Comparison of ENCODE assay signal across 8 cellular contexts in the genomic region with DNA sequence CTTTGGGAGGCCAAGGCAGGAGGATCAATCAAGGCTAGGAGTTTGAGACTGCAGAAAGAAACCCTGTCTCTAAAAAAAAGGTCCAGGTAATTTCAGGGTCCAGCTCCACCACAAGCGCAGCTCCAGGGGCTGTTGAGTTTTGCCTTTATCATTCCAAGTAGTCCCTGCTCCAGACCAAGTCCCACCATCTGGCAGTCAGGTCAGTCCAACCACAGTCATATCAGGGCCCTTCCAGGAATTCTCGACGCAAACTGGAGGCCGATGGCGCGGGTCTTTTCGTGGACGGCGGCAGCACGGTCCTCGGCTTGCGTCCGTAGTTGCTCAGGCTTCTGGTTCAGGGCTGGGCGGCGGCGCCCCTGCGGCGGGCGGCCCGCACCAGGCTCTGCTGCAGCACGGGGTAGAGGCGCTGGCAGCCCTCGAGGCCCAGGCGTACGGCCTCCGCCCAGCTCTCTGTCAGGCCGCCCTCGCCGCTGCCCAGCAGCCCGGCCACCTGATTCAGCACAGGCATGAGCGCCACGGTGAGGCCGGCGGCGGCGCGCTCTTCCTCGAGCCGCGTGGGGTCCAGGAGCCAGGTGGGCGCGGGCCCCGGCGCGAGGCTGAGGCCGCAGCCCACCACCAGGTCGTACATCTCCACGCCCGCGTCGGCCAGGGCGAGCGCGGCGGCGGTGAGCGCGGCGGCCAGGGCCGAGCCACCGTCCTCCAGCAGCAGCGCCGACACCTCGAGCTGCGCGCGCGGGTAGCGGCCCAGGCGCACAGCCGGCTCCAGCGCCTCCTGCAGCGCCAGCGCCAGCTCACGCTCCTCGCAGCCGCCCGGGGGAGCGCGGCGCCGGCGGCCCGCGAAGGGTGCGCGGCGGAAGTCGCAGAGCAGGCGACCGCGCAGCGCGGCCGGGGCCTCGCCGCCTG. TPM values are rescaled to one million over a fixed set of nuclear protein-coding genes. Genes with fewer than 3 reads are reported as not detected.
DNase-seq lines count a peak whose midpoint lies in the region; ATAC-seq and TF ChIP-seq lines count a peak whose summit lies in the region.

No MANE protein-coding gene starts in this region.

- peak overlapping the region; percentile 41; the same call in 1 of the 2 replicates for H3K27ac ChIP-seq in PC-9
- H3K27ac ChIP-seq in sigmoid colon = peak overlapping the region; percentile 85 to 97 (median 91)

- CTCF ChIA-PET in AG04449 (lab: Yijun Ruan, JAX) (interaction anchor here (0.9 to 8.7 kb wide), 7 partner anchors 12 to 90 kb away, joined by 4 to 62 read pairs (median 5); no protein-coding TSS in a partner anchor), PC-9 (lab: Charles Lee) (interaction anchor here (0.6 kb wide), 1 partner anchor 1630 kb away, joined by 3 read pairs; no protein-coding TSS in a partner anchor)

- no peaks in the 10 kb centered on the region for H3K9me3 ChIP-seq in PC-9 (ENCODE audit: insufficient read depth, low read depth)
- no peaks in the 10 kb centered on the region for H3K9me3 ChIP-seq in sigmoid colon

- H3K9me2 ChIP-seq in PC-9 (ENCODE audit: insufficient read depth) = no peaks in the 10 kb centered on the region

- TF ChIP-seq CTCF in AG04449 (IDR thresholded peaks at IDR 0.05; ENCODE audit: insufficient read depth, low read length, missing control alignments) (peak; percentile 1), PC-9 (conservative IDR thresholded peaks at IDR 0.05) (no peak), sigmoid colon (IDR thresholded peaks at IDR 0.05) (no peak)

- peak; percentile 29 for ATAC-seq in GM18520 (IDR thresholded peaks at IDR 0.05; ENCODE audit: unreplicated experiment)
- peak; percentile 29 for ATAC-seq in HG03025 (IDR thresholded peaks at IDR 0.05; ENCODE audit: low FRiP score, unreplicated experiment)

- H3K4me3 ChIP-seq in AG04449 (ENCODE audit: low read depth, low read length) (peak overlapping the region; percentile 62), PC-9 (peak overlapping the region; percentile 96), sigmoid colon (peak overlapping the region; percentile 66 to 90 (median 80))

- WGBS in sigmoid colon, 2 donors = 1% methylated on average over 97 of the region's 97 CpGs

- H3K4me1 ChIP-seq in PC-9 (replicated peaks; ENCODE audit: insufficient read depth) (peaks cover 14% of the 10 kb centered on the region), sigmoid colon (peaks cover 0 to 29% (median 24%) of the 10 kb centered on the region in 4 donors)

- TF ChIP-seq EP300 in sigmoid colon (IDR thresholded peaks at IDR 0.05) = no peak

- peak overlapping the region; percentile 98 for H3K4me2 ChIP-seq in PC-9

- no peak for DNase-seq in AG04449 (ENCODE audit: low read depth, low spot score)
- DNase-seq in PC-9 = peak in 1 of 2 experiments; percentile 53
- DNase-seq in amniotic epithelial cell (ENCODE audit: low read depth) = peak; percentile 51
- DNase-seq in hepatic stellate cell (ENCODE audit: low spot score) = peak; percentile 59
- no peak for DNase-seq in sigmoid colon
- no peak for DNase-seq in middle frontal gyrus (ENCODE audit: extremely low spot score, low spot score)

- H3K27me3 ChIP-seq in PC-9 (ENCODE audit: insufficient read depth, low read depth) (no peaks in the 10 kb centered on the region), sigmoid colon (no peaks in the 10 kb centered on the region)

- peaks cover 40% of the 10 kb centered on the region for H3K79me2 ChIP-seq in PC-9 (ENCODE audit: low read depth)

- POLR2A ChIA-PET in AG04449 (lab: Yijun Ruan, JAX) = no interaction called here
- POLR2A ChIA-PET in PC-9 (lab: Charles Lee; ENCODE audit: unreplicated experiment) = interaction anchor here (0.6 kb wide), 1 partner anchor 489 kb away, joined by 8 read pairs; the partner anchor contains the start of gene WWP2

- no peak for TF ChIP-seq POLR2A in sigmoid colon (IDR thresholded peaks at IDR 0.05)

- intact Hi-C loops in PC-9 (cut with micrococcal nuclease; ENCODE audit: unreplicated experiment) = no loop called here
- intact Hi-C loops in sigmoid colon (cut with DNase I) = loop anchor here (10.0 kb wide), 1 partner anchor 86 kb away; no protein-coding TSS in a partner anchor

- H3F3A ChIP-seq in PC-9 (ENCODE audit: insufficient read depth, low read depth) = peaks cover 47% of the 10 kb centered on the region

- peak overlapping the region; percentile 74; the same call in 1 of the 2 replicates for H2AFZ ChIP-seq in PC-9

- H4K20me1 ChIP-seq in PC-9 (ENCODE audit: insufficient read depth) = peaks cover 37% of the 10 kb centered on the region

- H3K36me3 ChIP-seq in PC-9 (ENCODE audit: low read depth) = peaks cover 21% of the 10 kb centered on the region
- H3K36me3 ChIP-seq in sigmoid colon = peaks cover 25 to 44% (median 37%) of the 10 kb centered on the region in 4 donors

- TSS peak; percentile 27 for BruUV-seq in PC-9 (replicated peaks; lab: Mats Ljungman, UMichigan)

RNA-seq across cellular contexts. Expression of gene EXOSC6, which starts 0.7 kb away (rescaled TPM):
- total RNA-seq in PC-9 (2021) (16.5 and 17.8 TPM in 2 replicates), sigmoid colon (10 to 100 TPM; 13.5 to 24.7 (median 14.1) TPM)
- 10 to 100 TPM in 1 of 3 donors, 1 to 10 TPM in 2; 5.4 to 12.4 (median 5.8) TPM for polyA plus RNA-seq in sigmoid colon

RNA-seq across cellular contexts. Expression of gene AARS1, which starts 38.3 kb away (rescaled TPM):
- total RNA-seq in PC-9 (2021) (142 and 180 TPM in 2 replicates), sigmoid colon (10 to 100 TPM; 58.1 to 80.0 (median 61.9) TPM)
- 10 to 100 TPM; 19.8 to 45.8 (median 21.5) TPM for polyA plus RNA-seq in sigmoid colon

RNA-seq across cellular contexts. Expression of gene DDX19B, which starts 48.0 kb away (rescaled TPM):
- total RNA-seq in PC-9 (2021) = 40.1 and 42.1 TPM in 2 replicates
- 10 to 100 TPM; 16.6 to 27.1 (median 24.6) TPM for total RNA-seq in sigmoid colon
- 10 to 100 TPM; 21.7 to 34.2 (median 23.4) TPM for polyA plus RNA-seq in sigmoid colon

Comparison
In these comparisons a context has a peak if more than half of its experiments do, and no peak if none do; other contexts are left out.
1. DNase-seq: peak in amniotic epithelial cell (single experiment) and hepatic stellate cell (single experiment); none in AG04449 (single experiment), sigmoid colon (single experiment) and middle frontal gyrus (single experiment).
2. Peak in every context shown above with its lines, with median percentiles within 50 percentile points of each other: H3K4me3 ChIP-seq.